In genomic region chr5:133816791-133817190, GRCh38 we compare ENCODE assay signal across 18 cellular contexts.
A peak's percentile ranks its signal among the peaks of the same experiment; 100 is the strongest.
DNase-seq lines count a peak whose midpoint lies in the region; ATAC-seq and TF ChIP-seq lines count a peak whose summit lies in the region.
"Had no signal": no experiment of that assay in that cellular context is flagged by ENCODE, and none has a peak within 500 bp of the region (broad histone marks: within the 10 kb centered on the region; RNA-seq: fewer than 3 reads in every experiment).

No MANE protein-coding gene starts in this region.

- H3K9me2 ChIP-seq in OCI-LY7 (ENCODE audit: insufficient read depth, low read length): no peaks in the 10 kb centered on the region

- no peaks in the 10 kb centered on the region for H3K9me3 ChIP-seq in OCI-LY7 (ENCODE audit: low read length)
- H3K9me3 ChIP-seq: BLaER1 had no signal

- no peaks in the 10 kb centered on the region for H3K79me2 ChIP-seq in OCI-LY7 (ENCODE audit: insufficient read depth, low read depth, low read length)

- no TSS peak for BruUV-seq in OCI-LY7 (replicated peaks; lab: Mats Ljungman, UMichigan)

- no peaks in the 10 kb centered on the region for H3K4me1 ChIP-seq in OCI-LY7 (ENCODE audit: insufficient read depth, low read length, poor library complexity, severe bottlenecking)

- DNase-seq in cardiac septum (ENCODE audit: low spot score) (peak; percentile 66), left ventricle myocardium superior (no peak), ecto neural progenitor cell (ENCODE audit: low spot score) (peak; percentile 24), sciatic nerve (ENCODE audit: low spot score) (peak; percentile 32), kidney tubule cell (ENCODE audit: low spot score) (no peak), OCI-LY7 (ENCODE audit: low spot score) (no peak)
- DNase-seq: 8988T; Calu3; CD8-positive, alpha-beta T cell; DMS79 treated with DMSO at 0.1 percent for 48 hours; GOT3; H7; HFFc6 had no signal

- H3K36me3 ChIP-seq in OCI-LY7 (ENCODE audit: insufficient read depth, low read length): no peaks in the 10 kb centered on the region
- H3K36me3 ChIP-seq: BLaER1 had no signal

- CTCF ChIA-PET in OCI-LY7 (lab: Charles Lee; ENCODE audit: unreplicated experiment): interaction anchor here (0.6 kb wide), 2 partner anchors 9 to 11 kb away, joined by 3 read pairs; no protein-coding TSS in a partner anchor

- no peak overlapping the region for H3K4me3 ChIP-seq in OCI-LY7 (ENCODE audit: low read depth, low read length, poor library complexity, severe bottlenecking)
- H3K4me3 ChIP-seq: BLaER1, GM12878 had no signal

- H2AFZ ChIP-seq in OCI-LY7 (ENCODE audit: low read length): no peak overlapping the region

- ATAC-seq in left ventricle myocardium superior (no peak), sciatic nerve (no peak), HG02678 (IDR thresholded peaks at IDR 0.05; ENCODE audit: unreplicated experiment) (no peak)
- ATAC-seq: CD8-positive, alpha-beta T cell; GM12878; HCT116; HepG2 had no signal

- no peak overlapping the region for H3K4me2 ChIP-seq in OCI-LY7 (ENCODE audit: low read length)
- H3K4me2 ChIP-seq: BLaER1 had no signal

- H4K20me1 ChIP-seq in OCI-LY7 (ENCODE audit: insufficient read depth, low read length): no peaks in the 10 kb centered on the region
- H4K20me1 ChIP-seq: BLaER1 had no signal

- POLR2A ChIA-PET in OCI-LY7 (lab: Charles Lee): no interaction called here

- no peak overlapping the region for H3K27ac ChIP-seq in OCI-LY7 (ENCODE audit: low read depth, low read length, poor library complexity, severe bottlenecking)
- H3K27ac ChIP-seq: BLaER1 had no signal

- no peak for TF ChIP-seq CTCF in OCI-LY7 (conservative IDR thresholded peaks at IDR 0.05; ENCODE audit: low read length)

- intact Hi-C loops in cardiac septum (cut with DNase I) (no loop called here), left ventricle myocardium superior (cut with micrococcal nuclease) (no loop called here), sciatic nerve (cut with DNase I) (no loop called here), OCI-LY7 (cut with micrococcal nuclease; ENCODE audit: unreplicated experiment) (no loop called here)

Comparison
In these comparisons a context has a peak if more than half of its experiments do, and no peak if none do; other contexts are left out.
1. DNase-seq: peak in cardiac septum (single experiment), ecto neural progenitor cell (single experiment) and sciatic nerve (single experiment); none in left ventricle myocardium superior (single experiment), kidney tubule cell (single experiment) and OCI-LY7 (single experiment).